10 cellular contexts compared by ENCODE assay signal in the genomic region with DNA sequence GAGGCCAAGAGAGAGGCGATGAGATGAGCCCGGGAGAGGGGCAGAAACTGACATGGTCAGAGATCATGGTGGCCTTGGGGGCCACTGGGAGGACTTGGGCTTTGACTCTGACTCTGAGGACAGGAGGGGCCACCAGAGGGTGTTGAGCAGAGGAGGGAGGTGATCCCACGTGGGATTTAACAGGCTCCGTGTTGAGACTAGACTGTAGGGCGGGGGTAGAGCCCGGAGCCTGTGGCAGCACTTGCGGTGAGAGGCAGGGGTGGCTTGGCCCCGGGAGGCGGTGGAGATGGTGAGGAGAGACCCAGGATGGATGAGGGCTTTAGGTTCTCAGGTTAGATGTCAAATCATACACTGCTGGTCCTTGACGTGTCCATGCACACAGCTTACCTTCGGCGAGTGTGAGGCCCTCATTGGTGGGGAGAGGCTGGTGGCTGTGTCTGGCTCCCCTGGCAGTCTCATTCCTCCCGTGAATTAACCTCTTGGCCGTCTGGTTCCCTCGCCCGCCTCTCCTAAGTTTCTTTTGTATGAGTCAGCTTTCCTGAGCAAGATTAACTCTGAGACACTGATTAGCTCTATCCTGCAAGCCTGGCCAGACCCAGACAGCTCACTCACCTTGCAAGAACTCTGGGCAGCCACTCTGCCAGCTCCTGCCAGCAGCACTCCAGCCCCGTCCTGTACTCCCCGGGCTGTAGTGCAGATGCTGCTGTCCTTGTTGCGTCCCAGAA. TPM values are rescaled to one million over a fixed set of nuclear protein-coding genes. Genes with fewer than 3 reads are reported as not detected.
DNase-seq lines count a peak whose midpoint lies in the region; ATAC-seq and TF ChIP-seq lines count a peak whose summit lies in the region.
"Had no signal": no experiment of that assay in that cellular context is flagged by ENCODE, and none has a peak within 500 bp of the region (broad histone marks: within the 10 kb centered on the region; RNA-seq: fewer than 3 reads in every experiment).

No MANE protein-coding gene starts in this region.

- peaks cover 0 to 9% (median 0%) of the 10 kb centered on the region in 9 donors for H3K4me1 ChIP-seq in heart right ventricle
- no peaks in the 10 kb centered on the region for H3K4me1 ChIP-seq in upper lobe of right lung
- H3K4me1 ChIP-seq: tibial artery had no signal

- peaks cover 6% of the 10 kb centered on the region for H3K36me3 Mint-ChIP-seq in activated naive CD8-positive, alpha-beta T cell treated with anti-CD3 and anti-CD28 coated beads, Interleukin-2, amount 10 ng/mL, durations not matched to agents 7 days and 5 days
- peaks cover 23% of the 10 kb centered on the region for H3K36me3 Mint-ChIP-seq in activated naive CD8-positive, alpha-beta T cell treated with anti-CD3 and anti-CD28 coated beads, Interleukin-2, amount 50 U/mL, for 24 hours (ENCODE audit: low read depth)

- H3K27ac ChIP-seq in heart right ventricle: peak overlapping the region in 4 of 10 donors; percentile 26 to 51 (median 35)
- H3K27ac ChIP-seq in upper lobe of right lung: no peak overlapping the region
- H3K27ac ChIP-seq: tibial artery had no signal

- H3K36me3 ChIP-seq in heart right ventricle (peaks cover 0 to 95% (median 19%) of the 10 kb centered on the region in 9 donors), upper lobe of right lung (peaks cover 54% of the 10 kb centered on the region)

- no peaks in the 10 kb centered on the region for H3K9me3 Mint-ChIP-seq in activated naive CD8-positive, alpha-beta T cell treated with anti-CD3 and anti-CD28 coated beads, Interleukin-2, amount 10 ng/mL, durations not matched to agents 7 days and 5 days
- H3K9me3 Mint-ChIP-seq in activated naive CD8-positive, alpha-beta T cell treated with anti-CD3 and anti-CD28 coated beads, Interleukin-2, amount 50 U/mL, for 24 hours: no peaks in the 10 kb centered on the region

- H3K9me3 ChIP-seq in heart right ventricle (no peaks in the 10 kb centered on the region), upper lobe of right lung (no peaks in the 10 kb centered on the region)
- H3K9me3 ChIP-seq: tibial artery had no signal

- peak overlapping the region; percentile 46 for H3K27ac Mint-ChIP-seq in activated naive CD8-positive, alpha-beta T cell treated with anti-CD3 and anti-CD28 coated beads, Interleukin-2, amount 10 ng/mL, durations not matched to agents 7 days and 5 days
- no peak overlapping the region for H3K27ac Mint-ChIP-seq in activated naive CD8-positive, alpha-beta T cell treated with anti-CD3 and anti-CD28 coated beads, Interleukin-2, amount 50 U/mL, for 24 hours

- H3K27me3 ChIP-seq in heart right ventricle (no peaks in the 10 kb centered on the region), upper lobe of right lung (no peaks in the 10 kb centered on the region)
- H3K27me3 ChIP-seq: tibial artery had no signal

- no peak overlapping the region for H3K4me3 ChIP-seq in heart right ventricle
- no peak overlapping the region for H3K4me3 ChIP-seq in upper lobe of right lung
- H3K4me3 ChIP-seq: tibial artery had no signal

- no peak overlapping the region for H3K4me3 Mint-ChIP-seq in activated naive CD8-positive, alpha-beta T cell treated with anti-CD3 and anti-CD28 coated beads, Interleukin-2, amount 10 ng/mL, durations not matched to agents 7 days and 5 days
- no peak overlapping the region for H3K4me3 Mint-ChIP-seq in activated naive CD8-positive, alpha-beta T cell treated with anti-CD3 and anti-CD28 coated beads, Interleukin-2, amount 50 U/mL, for 24 hours

- 50 to 73% methylated on average over 19 of the region's 19 CpGs for WGBS in heart right ventricle, 2 donors

- peaks cover 3% of the 10 kb centered on the region for H3K4me1 Mint-ChIP-seq in activated naive CD8-positive, alpha-beta T cell treated with anti-CD3 and anti-CD28 coated beads, Interleukin-2, amount 10 ng/mL, durations not matched to agents 7 days and 5 days
- no peaks in the 10 kb centered on the region for H3K4me1 Mint-ChIP-seq in activated naive CD8-positive, alpha-beta T cell treated with anti-CD3 and anti-CD28 coated beads, Interleukin-2, amount 50 U/mL, for 24 hours

- no peaks in the 10 kb centered on the region for H3K27me3 Mint-ChIP-seq in activated naive CD8-positive, alpha-beta T cell treated with anti-CD3 and anti-CD28 coated beads, Interleukin-2, amount 10 ng/mL, durations not matched to agents 7 days and 5 days
- H3K27me3 Mint-ChIP-seq in activated naive CD8-positive, alpha-beta T cell treated with anti-CD3 and anti-CD28 coated beads, Interleukin-2, amount 50 U/mL, for 24 hours: no peaks in the 10 kb centered on the region

- DNase-seq in activated naive CD8-positive, alpha-beta T cell treated with anti-CD3 and anti-CD28 coated beads, Interleukin-2, amount 10 ng/mL, durations not matched to agents 7 days and 5 days: no peak
- no peak for DNase-seq in activated naive CD8-positive, alpha-beta T cell treated with anti-CD3 and anti-CD28 coated beads, Interleukin-2, amount 50 U/mL, for 24 hours
- DNase-seq in amniotic epithelial cell (ENCODE audit: low read depth) (peak; percentile 89), heart right ventricle (peak; percentile 24 to 50), upper lobe of right lung (no peak), NCI-H2081 (lab: John Stamatoyannopoulos, UW) (no peak)
- DNase-seq in stimulated activated naive CD4-positive, alpha-beta T cell (lab: John Stamatoyannopoulos, UW): no peak
- DNase-seq: NCI-H2171, tibial artery had no signal

- POLR2A ChIA-PET in activated naive CD8-positive, alpha-beta T cell treated with anti-CD3 and anti-CD28 coated beads, Interleukin-2, amount 10 ng/mL, durations not matched to agents 7 days and 5 days (lab: Charles Lee): no interaction called here

- intact Hi-C loops in heart right ventricle (cut with DNase I): no loop called here
- intact Hi-C loops in upper lobe of right lung (cut with DNase I): no loop called here

- TF ChIP-seq CTCF in heart right ventricle (IDR thresholded peaks at IDR 0.05): no peak
- TF ChIP-seq CTCF in upper lobe of right lung (IDR thresholded peaks at IDR 0.05): no peak

- no peak for ATAC-seq in activated naive CD8-positive, alpha-beta T cell treated with anti-CD3 and anti-CD28 coated beads, Interleukin-2, amount 10 ng/mL, durations not matched to agents 7 days and 5 days (ENCODE audit: low read depth)
- ATAC-seq in activated naive CD8-positive, alpha-beta T cell treated with anti-CD3 and anti-CD28 coated beads, Interleukin-2, amount 50 U/mL, for 24 hours: no peak
- ATAC-seq in heart right ventricle (peak; percentile 52 to 97 (median 88)), upper lobe of right lung (peak; percentile 39), GM19467 (IDR thresholded peaks at IDR 0.05; ENCODE audit: unreplicated experiment) (no peak)

RNA-seq across cellular contexts. Expression of gene VPS35L, which starts 39.7 kb away (rescaled TPM):
- 10 to 100 TPM; 50.2 to 55.6 TPM for total RNA-seq in activated naive CD8-positive, alpha-beta T cell treated with anti-CD3 and anti-CD28 coated beads, Interleukin-2, amount 10 ng/mL, durations not matched to agents 7 days and 5 days
- total RNA-seq in heart right ventricle (10 to 100 TPM; 24.0 to 35.1 (median 32.0) TPM), upper lobe of right lung (51.9 TPM)
- polyA plus RNA-seq in heart right ventricle: 10 to 100 TPM; 15.0 to 25.8 TPM

Comparison
In these comparisons a context has a peak if more than half of its experiments do, and no peak if none do; other contexts are left out.
1. ATAC-seq: peak in heart right ventricle (8 of 8) and upper lobe of right lung (single experiment); none in activated naive CD8-positive, alpha-beta T cell treated with anti-CD3 and anti-CD28 coated beads, Interleukin-2, amount 10 ng/mL, durations not matched to agents 7 days and 5 days (single experiment), activated naive CD8-positive, alpha-beta T cell treated with anti-CD3 and anti-CD28 coated beads, Interleukin-2, amount 50 U/mL, for 24 hours (single experiment) and GM19467 (single experiment).
2. DNase-seq: peak in amniotic epithelial cell (single experiment) and heart right ventricle (2 of 2); none in activated naive CD8-positive, alpha-beta T cell treated with anti-CD3 and anti-CD28 coated beads, Interleukin-2, amount 10 ng/mL, durations not matched to agents 7 days and 5 days (single experiment), activated naive CD8-positive, alpha-beta T cell treated with anti-CD3 and anti-CD28 coated beads, Interleukin-2, amount 50 U/mL, for 24 hours (single experiment), upper lobe of right lung (single experiment), stimulated activated naive CD4-positive, alpha-beta T cell (0 of 6) and NCI-H2081 (0 of 2).